In the genomic region with DNA sequence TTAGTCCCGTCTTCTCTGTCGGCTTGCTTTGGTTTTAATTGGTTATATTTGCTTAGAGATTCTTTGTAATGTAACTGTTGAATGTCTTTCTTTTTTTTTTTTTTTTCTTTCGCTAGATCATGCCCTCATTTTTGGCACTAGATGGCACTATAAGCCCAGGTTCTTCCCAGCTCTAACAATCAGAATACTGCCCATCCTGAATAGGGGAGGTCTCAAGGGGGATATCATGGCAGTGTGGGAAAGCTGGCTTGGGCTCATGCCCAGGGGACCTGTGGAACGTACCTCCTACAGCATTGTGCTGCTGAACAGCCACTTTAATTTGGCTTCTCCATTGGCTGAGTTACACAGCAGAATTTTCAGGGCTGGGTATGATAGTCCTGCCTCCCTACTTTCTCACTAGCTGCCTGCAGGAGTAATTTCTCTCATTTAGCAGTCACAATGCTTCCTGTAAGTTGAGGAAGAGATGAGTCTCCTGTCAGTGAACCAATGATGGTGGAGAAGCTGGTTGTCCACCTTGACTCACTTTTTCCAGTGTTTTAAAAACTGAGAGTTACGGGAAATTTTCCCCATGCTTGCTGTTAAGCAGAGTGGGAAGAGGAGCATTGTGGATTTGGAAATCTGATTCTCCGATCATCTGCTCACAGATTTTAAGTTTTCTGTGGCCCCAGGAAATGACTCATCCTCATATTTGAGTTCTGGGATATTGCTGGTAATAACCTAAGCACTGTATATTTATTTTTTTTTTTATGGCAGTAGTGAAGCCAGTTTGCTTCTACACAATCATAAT, we compare ENCODE assay signal across 9 cellular contexts. TPM values are rescaled to one million over a fixed set of nuclear protein-coding genes. Genes with fewer than 3 reads are reported as not detected.
DNase-seq lines count a peak whose midpoint lies in the region; ATAC-seq and TF ChIP-seq lines count a peak whose summit lies in the region.
"Had no signal": no experiment of that assay in that cellular context is flagged by ENCODE, and none has a peak within 500 bp of the region (broad histone marks: within the 10 kb centered on the region; RNA-seq: fewer than 3 reads in every experiment).

No MANE protein-coding gene starts in this region.

- peaks cover 43% of the 10 kb centered on the region for H3K9me3 Mint-ChIP-seq in WTC11
- peaks cover 2 to 22% (median 15%) of the 10 kb centered on the region in 8 donors for H3K9me3 Mint-ChIP-seq in CD4-positive, alpha-beta memory T cell

- H3K4me3 ChIP-seq in Jurkat, Clone E6-1 (ENCODE audit: low read length): no peak overlapping the region
- no peak overlapping the region for H3K4me3 ChIP-seq in lower lobe of right lung
- H3K4me3 ChIP-seq in CD4-positive, alpha-beta memory T cell (ENCODE audit: low read length in 2 of 2): no peak overlapping the region

- TF ChIP-seq CTCF in WTC11 (IDR thresholded peaks at IDR 0.05): 0 out of 2 replicates have a peak, but pooled peaks have one; percentile 49
- TF ChIP-seq CTCF in lower lobe of right lung (IDR thresholded peaks at IDR 0.05): no peak

- H3K27me3 ChIP-seq in lower lobe of right lung (ENCODE audit: low read depth): no peaks in the 10 kb centered on the region
- H3K27me3 ChIP-seq in CD4-positive, alpha-beta memory T cell (ENCODE audit: insufficient read depth, low read length): no peaks in the 10 kb centered on the region

- peak; percentile 100 for ATAC-seq in WTC11
- peak; percentile 77 for ATAC-seq in left lobe of liver
- no peak for ATAC-seq in GM21526 (IDR thresholded peaks at IDR 0.05; ENCODE audit: low FRiP score, unreplicated experiment)
- ATAC-seq in lower lobe of right lung: no peak
- no peak for ATAC-seq in HG03196 (IDR thresholded peaks at IDR 0.05; ENCODE audit: unreplicated experiment)

- H3K27me3 Mint-ChIP-seq in WTC11 (ENCODE audit: low read depth): peaks cover 6% of the 10 kb centered on the region
- no peaks in the 10 kb centered on the region for H3K27me3 Mint-ChIP-seq in CD4-positive, alpha-beta memory T cell

- H3K4me1 Mint-ChIP-seq in WTC11: peaks cover 20% of the 10 kb centered on the region
- H3K4me1 Mint-ChIP-seq in CD4-positive, alpha-beta memory T cell: no peaks in the 10 kb centered on the region

- intact Hi-C loops in lower lobe of right lung (cut with DNase I): no loop called here
- intact Hi-C loops in CD4-positive, alpha-beta memory T cell (cut with micrococcal nuclease): no loop called here

- POLR2A ChIA-PET in WTC11 (lab: Charles Lee): interaction anchor here (0.7 kb wide), 1 partner anchor 407 kb away, joined by 3 read pairs; no protein-coding TSS in a partner anchor
- POLR2A ChIA-PET in CD4-positive, alpha-beta memory T cell (lab: Charles Lee; ENCODE audit: partially characterized antibody): no interaction called here

- H3K27ac Mint-ChIP-seq in WTC11: no peak overlapping the region
- no peak overlapping the region for H3K27ac Mint-ChIP-seq in CD4-positive, alpha-beta memory T cell

- peak; percentile 12 for DNase-seq in DMS 273 treated with DMSO at 0.1 percent for 48 hours (lab: John Stamatoyannopoulos, UW)
- DNase-seq in Jurkat, Clone E6-1 (ENCODE audit: low read depth, low spot score): peak; percentile 8
- DNase-seq in WTC11 (ENCODE audit: low spot score): peak; percentile 34
- no peak for DNase-seq in left lobe of liver (ENCODE audit: low spot score)
- no peak for DNase-seq in lower lobe of right lung
- DNase-seq in CD4-positive, alpha-beta memory T cell: no peak

- no peak overlapping the region for H3K27ac ChIP-seq in lower lobe of right lung
- no peak overlapping the region for H3K27ac ChIP-seq in CD4-positive, alpha-beta memory T cell (ENCODE audit: low read depth, low read length)

- H3K36me3 Mint-ChIP-seq in WTC11: peaks cover 30% of the 10 kb centered on the region
- no peaks in the 10 kb centered on the region for H3K36me3 Mint-ChIP-seq in CD4-positive, alpha-beta memory T cell

- H3K36me3 ChIP-seq in lower lobe of right lung: no peaks in the 10 kb centered on the region
- no peaks in the 10 kb centered on the region for H3K36me3 ChIP-seq in CD4-positive, alpha-beta memory T cell (ENCODE audit: insufficient read depth, low read length)

- H3K9me3 ChIP-seq in lower lobe of right lung: peaks cover 8% of the 10 kb centered on the region
- no peaks in the 10 kb centered on the region for H3K9me3 ChIP-seq in CD4-positive, alpha-beta memory T cell (ENCODE audit: control insufficient read depth in 1 of 2, low read length in 2 of 2)

- CTCF ChIA-PET in WTC11 (lab: Charles Lee): interaction anchor here (0.7 to 2.0 kb wide), 16 partner anchors 10 to 291 kb away, joined by 3 to 52 read pairs (median 4); a partner anchor contains a TSS
- CTCF ChIA-PET in CD4-positive, alpha-beta memory T cell (lab: Charles Lee; ENCODE audit: partially characterized antibody): no interaction called here

- no peak overlapping the region for H3K4me3 Mint-ChIP-seq in WTC11
- no peak overlapping the region for H3K4me3 Mint-ChIP-seq in CD4-positive, alpha-beta memory T cell

- H3K4me1 ChIP-seq in lower lobe of right lung: no peaks in the 10 kb centered on the region
- no peaks in the 10 kb centered on the region for H3K4me1 ChIP-seq in CD4-positive, alpha-beta memory T cell (ENCODE audit: insufficient read depth, low read length)

TF ChIP-seq in WTC11, 78 proteins besides CTCF, POLR2A, EP300 and RAD21:
- TF ChIP-seq ZNF396 (CRISPR knock-in tag; IDR thresholded peaks at IDR 0.05; ENCODE audit: borderline replicate concordance) (peak; percentile 55; the same call in 1 of the 2 replicates), NR2C2 (CRISPR knock-in tag; IDR thresholded peaks at IDR 0.05) (no peak), ZNF219 (CRISPR knock-in tag; IDR thresholded peaks at IDR 0.05; ENCODE audit: borderline replicate concordance) (no peak), ZNF317 (CRISPR knock-in tag; IDR thresholded peaks at IDR 0.05; ENCODE audit: borderline replicate concordance, low read depth) (no peak), ZNF423 (CRISPR knock-in tag; IDR thresholded peaks at IDR 0.05) (no peak; the same call in 1 of the 2 replicates), FOXJ3 (CRISPR knock-in tag; IDR thresholded peaks at IDR 0.05; ENCODE audit: borderline replicate concordance) (no peak)
- TF ChIP-seq, protein P1, sequence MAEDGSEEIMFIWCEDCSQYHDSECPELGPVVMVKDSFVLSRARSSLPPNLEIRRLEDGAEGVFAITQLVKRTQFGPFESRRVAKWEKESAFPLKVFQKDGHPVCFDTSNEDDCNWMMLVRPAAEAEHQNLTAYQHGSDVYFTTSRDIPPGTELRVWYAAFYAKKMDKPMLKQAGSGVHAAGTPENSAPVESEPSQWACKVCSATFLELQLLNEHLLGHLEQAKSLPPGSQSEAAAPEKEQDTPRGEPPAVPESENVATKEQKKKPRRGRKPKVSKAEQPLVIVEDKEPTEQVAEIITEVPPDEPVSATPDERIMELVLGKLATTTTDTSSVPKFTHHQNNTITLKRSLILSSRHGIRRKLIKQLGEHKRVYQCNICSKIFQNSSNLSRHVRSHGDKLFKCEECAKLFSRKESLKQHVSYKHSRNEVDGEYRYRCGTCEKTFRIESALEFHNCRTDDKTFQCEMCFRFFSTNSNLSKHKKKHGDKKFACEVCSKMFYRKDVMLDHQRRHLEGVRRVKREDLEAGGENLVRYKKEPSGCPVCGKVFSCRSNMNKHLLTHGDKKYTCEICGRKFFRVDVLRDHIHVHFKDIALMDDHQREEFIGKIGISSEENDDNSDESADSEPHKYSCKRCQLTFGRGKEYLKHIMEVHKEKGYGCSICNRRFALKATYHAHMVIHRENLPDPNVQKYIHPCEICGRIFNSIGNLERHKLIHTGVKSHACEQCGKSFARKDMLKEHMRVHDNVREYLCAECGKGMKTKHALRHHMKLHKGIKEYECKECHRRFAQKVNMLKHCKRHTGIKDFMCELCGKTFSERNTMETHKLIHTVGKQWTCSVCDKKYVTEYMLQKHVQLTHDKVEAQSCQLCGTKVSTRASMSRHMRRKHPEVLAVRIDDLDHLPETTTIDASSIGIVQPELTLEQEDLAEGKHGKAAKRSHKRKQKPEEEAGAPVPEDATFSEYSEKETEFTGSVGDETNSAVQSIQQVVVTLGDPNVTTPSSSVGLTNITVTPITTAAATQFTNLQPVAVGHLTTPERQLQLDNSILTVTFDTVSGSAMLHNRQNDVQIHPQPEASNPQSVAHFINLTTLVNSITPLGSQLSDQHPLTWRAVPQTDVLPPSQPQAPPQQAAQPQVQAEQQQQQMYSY (CRISPR knock-in tag; IDR thresholded peaks at IDR 0.05): peak; percentile 61; the same call in 1 of the 2 replicates
- TF ChIP-seq, protein P2, sequence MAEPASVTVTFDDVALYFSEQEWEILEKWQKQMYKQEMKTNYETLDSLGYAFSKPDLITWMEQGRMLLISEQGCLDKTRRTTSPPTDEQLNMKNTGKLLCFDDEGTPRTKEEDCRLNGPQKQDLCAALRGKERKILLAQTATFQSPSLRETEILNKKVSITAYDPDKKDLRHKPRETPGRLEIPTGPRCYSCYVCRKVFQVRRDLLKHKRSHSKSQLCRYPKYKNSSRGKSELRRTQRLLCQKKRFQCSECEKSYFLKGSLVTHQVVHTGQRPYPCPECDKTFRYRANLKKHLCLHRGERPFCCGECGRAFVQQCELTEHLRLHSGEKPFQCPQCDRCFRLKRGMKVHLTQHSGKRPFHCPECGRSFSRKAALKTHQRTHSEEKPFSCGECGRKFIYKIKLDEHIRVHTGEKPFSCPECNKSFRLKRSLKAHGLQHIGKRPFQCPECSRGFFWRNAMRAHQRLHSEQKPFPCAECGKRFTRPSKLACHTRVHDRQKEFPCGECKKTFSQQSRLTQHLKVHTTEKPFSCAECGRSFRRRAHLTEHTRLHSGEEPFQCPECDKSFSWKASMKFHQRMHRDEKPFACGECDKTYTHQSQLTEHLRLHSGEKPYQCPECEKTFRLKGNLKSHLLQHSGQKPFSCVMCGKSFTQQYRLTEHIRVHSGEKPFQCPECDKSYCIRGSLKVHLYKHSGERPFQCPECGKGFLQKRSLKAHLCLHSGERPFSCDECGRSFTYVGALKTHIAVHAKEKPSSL (CRISPR knock-in tag; conservative IDR thresholded peaks at IDR 0.05): no peak

RNA-seq across cellular contexts. Expression of a gene that starts 47.2 kb away (rescaled TPM):
- not detected for polyA plus RNA-seq in Jurkat, Clone E6-1 (2012; ENCODE audit: insufficient read depth, insufficient read length)
- total RNA-seq in WTC11 (2021): 0.26 to 0.37 TPM (median 0.30 TPM) in 3 replicates
- total RNA-seq in left lobe of liver: 0.30 TPM
- total RNA-seq in lower lobe of right lung: not detected
- not detected for total RNA-seq in CD4-positive, alpha-beta memory T cell
- not detected for polyA plus RNA-seq in CD4-positive, alpha-beta memory T cell
- total RNA-seq: subcutaneous adipose tissue had no signal

Comparison
In these comparisons a context has a peak if more than half of its experiments do, and no peak if none do; other contexts are left out.
1. DNase-seq: peak in DMS 273 treated with DMSO at 0.1 percent for 48 hours (single experiment), Jurkat, Clone E6-1 (single experiment) and WTC11 (single experiment); none in left lobe of liver (single experiment), lower lobe of right lung (single experiment) and CD4-positive, alpha-beta memory T cell (0 of 5).
2. ATAC-seq: peak in WTC11 (single experiment) and left lobe of liver (single experiment); none in GM21526 (single experiment), lower lobe of right lung (0 of 2) and HG03196 (single experiment).